9 cellular contexts compared by ENCODE assay signal in genomic region chr6:156279306-156279969, GRCh38.
DNase-seq lines count a peak whose midpoint lies in the region; ATAC-seq and TF ChIP-seq lines count a peak whose summit lies in the region.
"Had no signal": no experiment of that assay in that cellular context is flagged by ENCODE, and none has a peak within 500 bp of the region (broad histone marks: within the 10 kb centered on the region; RNA-seq: fewer than 3 reads in every experiment).

No MANE protein-coding gene starts in this region.

- peak overlapping the region; percentile 86 for H3K27ac Mint-ChIP-seq in stimulated activated memory B cell treated with anti-CD40 and anti-IgM and Interleukin-4, amounts not matched to agents 10 μg/mL and 1 μg/mL and 100 μg/mL, for 72 hours

- no peaks in the 10 kb centered on the region for H3K79me2 ChIP-seq in osteoblast (ENCODE audit: insufficient read depth, low read length)

- H3K27ac ChIP-seq in osteoblast (ENCODE audit: low read depth, low read length), result no peak overlapping the region

- no peaks in the 10 kb centered on the region for H3K27me3 ChIP-seq in osteoblast (ENCODE audit: insufficient read depth, low read length)

- no peak overlapping the region for H2AFZ ChIP-seq in osteoblast (ENCODE audit: low read length)

- peak overlapping the region; percentile 5 for H3K4me3 Mint-ChIP-seq in stimulated activated memory B cell treated with anti-CD40 and anti-IgM and Interleukin-4, amounts not matched to agents 10 μg/mL and 1 μg/mL and 100 μg/mL, for 72 hours

- ATAC-seq in HG02970 (IDR thresholded peaks at IDR 0.05; ENCODE audit: low FRiP score, unreplicated experiment), result peak; percentile 70
- ATAC-seq in stimulated activated memory B cell treated with anti-CD40 and anti-IgM and Interleukin-4, amounts not matched to agents 10 μg/mL and 1 μg/mL and 100 μg/mL, for 72 hours, result peak; percentile 87
- ATAC-seq in esophagus mucosa, result no peak

- DNase-seq in NCI-H510A treated with DMSO at 0.1 percent for 48 hours (lab: John Stamatoyannopoulos, UW) (peak; percentile 45), NCI-H510A (lab: John Stamatoyannopoulos, UW) (no peak), NCI-H748 (lab: John Stamatoyannopoulos, UW; ENCODE audit: unreplicated experiment) (peak; percentile 96), osteoblast (ENCODE audit: insufficient read length, low spot score, missing footprints) (no peak), ACHN (no peak)
- DNase-seq: aorta had no signal

- peaks cover 28% of the 10 kb centered on the region for H3K4me1 Mint-ChIP-seq in stimulated activated memory B cell treated with anti-CD40 and anti-IgM and Interleukin-4, amounts not matched to agents 10 μg/mL and 1 μg/mL and 100 μg/mL, for 72 hours

- no peaks in the 10 kb centered on the region for H3K4me1 ChIP-seq in osteoblast (ENCODE audit: insufficient read depth, low read length)

- H3K9me3 ChIP-seq in osteoblast (ENCODE audit: low read depth, low read length), result no peaks in the 10 kb centered on the region

- H3K27me3 Mint-ChIP-seq in stimulated activated memory B cell treated with anti-CD40 and anti-IgM and Interleukin-4, amounts not matched to agents 10 μg/mL and 1 μg/mL and 100 μg/mL, for 72 hours, result peaks cover 14% of the 10 kb centered on the region

- H3K36me3 ChIP-seq in osteoblast (ENCODE audit: insufficient read depth, low read length), result no peaks in the 10 kb centered on the region

- in situ Hi-C loops in ACHN (cut with HindIII; ENCODE audit: low pct_ligation_motif_present, low pct_unique_long_range_greater_than_20kb, low sequenced_read_pairs), result no loop called here

- H3K9me3 Mint-ChIP-seq in stimulated activated memory B cell treated with anti-CD40 and anti-IgM and Interleukin-4, amounts not matched to agents 10 μg/mL and 1 μg/mL and 100 μg/mL, for 72 hours, result peaks cover 10% of the 10 kb centered on the region

- H4K20me1 ChIP-seq in osteoblast (ENCODE audit: insufficient read depth, low read length), result no peaks in the 10 kb centered on the region

- H3K4me3 ChIP-seq in osteoblast (ENCODE audit: insufficient read depth, low read length), result no peak overlapping the region

- no peak for TF ChIP-seq CTCF in osteoblast (IDR thresholded peaks at IDR 0.05; ENCODE audit: extremely low read depth, low read depth, low read length)

- peaks cover 6% of the 10 kb centered on the region for H3K36me3 Mint-ChIP-seq in stimulated activated memory B cell treated with anti-CD40 and anti-IgM and Interleukin-4, amounts not matched to agents 10 μg/mL and 1 μg/mL and 100 μg/mL, for 72 hours

- H3K4me2 ChIP-seq in osteoblast (ENCODE audit: insufficient read depth, low read length), result no peak overlapping the region

Comparison
In these comparisons a context has a peak if more than half of its experiments do, and no peak if none do; other contexts are left out.
1. DNase-seq: peak in NCI-H510A treated with DMSO at 0.1 percent for 48 hours (single experiment) and NCI-H748 (single experiment); none in NCI-H510A (single experiment), osteoblast (single experiment) and ACHN (single experiment).